Comparison of ENCODE assay signal across 8 cellular contexts in genomic region chr13:49134305-49134704, GRCh38.
"Had no signal": no experiment of that assay in that cellular context is flagged by ENCODE, and none has a peak within 500 bp of the region (broad histone marks: within the 10 kb centered on the region; RNA-seq: fewer than 3 reads in every experiment).

No MANE protein-coding gene starts in this region.

- H3K9me3 Mint-ChIP-seq: GM23338, H9 had no signal

- DNase-seq: H9, HCEC 1CT, IMR-90 had no signal

- FAIRE-seq: H1, H54, HTR-8/SVneo, K562 had no signal

- H3K4me1 Mint-ChIP-seq: GM23338, H9 had no signal

- H3K4me3 ChIP-seq: GM23338, K562 had no signal

- H3K4me3 Mint-ChIP-seq: GM23338, H9 had no signal

- H3K27ac Mint-ChIP-seq: GM23338, H9 had no signal

- ATAC-seq: GM23338, K562 had no signal
